ENCODE assay signal across 18 cellular contexts in genomic region chr12:105142259-105142658, GRCh38. TPM values are rescaled to one million over a fixed set of nuclear protein-coding genes. Genes with fewer than 3 reads are reported as not detected.
A peak's percentile ranks its signal among the peaks of the same experiment; 100 is the strongest.
DNase-seq lines count a peak whose midpoint lies in the region; ATAC-seq, FAIRE-seq and TF ChIP-seq lines count a peak whose summit lies in the region.
"Had no signal": no experiment of that assay in that cellular context is flagged by ENCODE, and none has a peak within 500 bp of the region (broad histone marks: within the 10 kb centered on the region; RNA-seq: fewer than 3 reads in every experiment).

No MANE protein-coding gene starts in this region.

- H3K27me3 Mint-ChIP-seq in osteocyte (ENCODE audit: unreplicated experiment), result no peaks in the 10 kb centered on the region
- H3K27me3 Mint-ChIP-seq: CD4-positive, alpha-beta memory T cell had no signal

- POLR2A ChIA-PET in A549 (lab: Yijun Ruan, JAX) (no interaction called here), K562 (lab: Yijun Ruan, JAX) (no interaction called here)

- no peak for TF ChIP-seq RAD21 in A549 (conservative IDR thresholded peaks at IDR 0.05 in 1 of 2, IDR thresholded peaks at IDR 0.05 in 1 of 2)
- no peak for TF ChIP-seq RAD21 in K562 (CRISPR knock-in tag; conservative IDR thresholded peaks at IDR 0.05 in 1 of 2, IDR thresholded peaks at IDR 0.05 in 1 of 2)

- 91% methylated on average over 3 of the region's 3 CpGs for WGBS in A549 (ENCODE audit: missing lambda C conversion rate)
- 81% methylated on average over 3 of the region's 3 CpGs for WGBS in K562 (ENCODE audit: insufficient coverage, low coverage, missing lambda C conversion rate)

- ATAC-seq in A549, result no peak
- ATAC-seq in K562, result no peak
- no peak for ATAC-seq in GM21360 (IDR thresholded peaks at IDR 0.05; ENCODE audit: unreplicated experiment)

- H3K27ac Mint-ChIP-seq in osteocyte (ENCODE audit: unreplicated experiment), result no peak overlapping the region

- no peak overlapping the region for H3K4me3 Mint-ChIP-seq in osteocyte (ENCODE audit: unreplicated experiment)
- H3K4me3 Mint-ChIP-seq: CD4-positive, alpha-beta memory T cell had no signal

- H3K9ac ChIP-seq in K562 (ENCODE audit: insufficient read depth in 1 of 2, low read depth in 2 of 2, low read length in 2 of 2), result no peak overlapping the region

- H3K9me3 ChIP-seq in A549 (no peaks in the 10 kb centered on the region), K562 (replicated peaks; ENCODE audit: control insufficient read depth, insufficient read depth, low read depth, low read length) (no peaks in the 10 kb centered on the region)

- DNase-seq in A549 (ENCODE audit: low read depth in 1 of 2, low spot score in 1 of 2) (no peak), K562 (ENCODE audit: extremely low read depth in 1 of 4, low spot score in 3 of 4) (no peak), globus pallidus (ENCODE audit: low spot score) (peak; percentile 24), superior temporal gyrus (ENCODE audit: extremely low spot score) (peak; percentile 51), activated T-cell treated with anti-CD3 and anti-CD28 coated beads for 4 hours (no peak), osteocyte (ENCODE audit: extremely low spot score, unreplicated experiment) (no peak)
- DNase-seq: ACHN; C1 segment of cervical spinal cord; CD4-positive, alpha-beta memory T cell; COR-L47; DMS153; DND-41; H7; HCEC 1CT had no signal

- no peaks in the 10 kb centered on the region for H3K27me3 ChIP-seq in K562 (ENCODE audit: control insufficient read depth in 2 of 2, insufficient read depth in 2 of 2, low read length in 2 of 2)

- H3K4me1 Mint-ChIP-seq in osteocyte (ENCODE audit: unreplicated experiment), result peaks cover 7% of the 10 kb centered on the region

- H3K4me1 ChIP-seq in A549 (no peaks in the 10 kb centered on the region), K562 (replicated peaks in 1 of 2; ENCODE audit: control insufficient read depth in 2 of 2, insufficient read depth in 2 of 2, low read length in 2 of 2) (no peaks in the 10 kb centered on the region)

- no peaks in the 10 kb centered on the region for H3K9me1 ChIP-seq in K562 (ENCODE audit: control insufficient read depth, insufficient read depth, low read length)

- FAIRE-seq in A549 (lab: Jason Lieb, UNC) (peak; percentile 63), K562 (lab: Jason Lieb, UNC) (peak; percentile 80)
- FAIRE-seq: GM12892, H1 had no signal

- BruUV-seq in K562 (replicated peaks; lab: Mats Ljungman, UMichigan), result no TSS peak

- H3K4me3 ChIP-seq in A549, result no peak overlapping the region
- H3K4me3 ChIP-seq in K562, result no peak overlapping the region

- peaks cover 58% of the 10 kb centered on the region for H3K36me3 ChIP-seq in K562 (ENCODE audit: control insufficient read depth, insufficient read depth, low read length)

- H3K27ac ChIP-seq in A549 (no peak overlapping the region), K562 (ENCODE audit: extremely low read depth, low read depth, low read length) (no peak overlapping the region)
- H3K27ac ChIP-seq: 22Rv1 had no signal

- TF ChIP-seq POLR2A in A549 (IDR thresholded peaks at IDR 0.05; ENCODE audit: low read length) (no peak), K562 (conservative IDR thresholded peaks at IDR 0.05) (no peak)

- H3K9me3 Mint-ChIP-seq in osteocyte (ENCODE audit: unreplicated experiment), result no peaks in the 10 kb centered on the region
- H3K9me3 Mint-ChIP-seq: CD4-positive, alpha-beta memory T cell had no signal

- no peak overlapping the region for H2AFZ ChIP-seq in K562 (ENCODE audit: low read depth, low read length)

- no peak overlapping the region for H3K4me2 ChIP-seq in A549
- H3K4me2 ChIP-seq in K562 (ENCODE audit: insufficient read depth, low read length), result no peak overlapping the region

- TF ChIP-seq CTCF in A549 (IDR thresholded peaks at IDR 0.05) (no peak), K562 (IDR thresholded peaks at IDR 0.05 in 2 of 3, conservative IDR thresholded peaks at IDR 0.05 in 1 of 3; ENCODE audit: insufficient read depth in 2 of 3, low read depth in 1 of 3, low read length in 3 of 3) (no peak), osteocyte (IDR thresholded peaks at IDR 0.05) (no peak)

- CTCF ChIA-PET in A549 (lab: Yijun Ruan, JAX), result no interaction called here
- CTCF ChIA-PET in K562 (lab: Yijun Ruan, JAX; ENCODE audit: low intra/inter-chr PET ratio), result no interaction called here

- H3K79me2 ChIP-seq in K562 (ENCODE audit: control insufficient read depth, insufficient read depth, low read length), result no peaks in the 10 kb centered on the region

- intact Hi-C loops in K562 (cut with micrococcal nuclease), result no loop called here

- TF ChIP-seq EP300 in A549 (IDR thresholded peaks at IDR 0.05) (no peak), K562 (IDR thresholded peaks at IDR 0.05; ENCODE audit: low read length) (no peak)

- in situ Hi-C loops in K562 (cut with MboI), result no loop called here

- no peaks in the 10 kb centered on the region for H4K20me1 ChIP-seq in K562 (replicated peaks; ENCODE audit: control insufficient read depth, insufficient read depth, low read length)

- H3K36me3 Mint-ChIP-seq in osteocyte (ENCODE audit: unreplicated experiment), result peaks cover 58% of the 10 kb centered on the region

TF ChIP-seq in K562, 482 proteins besides CTCF, POLR2A, EP300 and RAD21 (continues in another document):
- no peak for TF ChIP-seq CAMTA2 (CRISPR knock-in tag; conservative IDR thresholded peaks at IDR 0.05)
- TF ChIP-seq PHTF2 (CRISPR knock-in tag; IDR thresholded peaks at IDR 0.05), result no peak
- no peak for TF ChIP-seq NFATC3 (IDR thresholded peaks at IDR 0.05)
- TF ChIP-seq ZNF57 (CRISPR knock-in tag; IDR thresholded peaks at IDR 0.05), result no peak
- TF ChIP-seq JUNB (CRISPR knock-in tag; conservative IDR thresholded peaks at IDR 0.05), result no peak
- TF ChIP-seq ZNF695 (CRISPR knock-in tag; IDR thresholded peaks at IDR 0.05), result no peak
- TF ChIP-seq ID3 (CRISPR knock-in tag; IDR thresholded peaks at IDR 0.05), result no peak
- TF ChIP-seq ID3 (tag; IDR thresholded peaks at IDR 0.05), result no peak
- TF ChIP-seq CTBP1 (IDR thresholded peaks at IDR 0.05; ENCODE audit: borderline replicate concordance), result no peak

RNA-seq across cellular contexts. Expression of gene WASHC4, which starts 34.7 kb away (rescaled TPM):
- 51.5 and 67.6 TPM in 2 replicates for polyA plus RNA-seq in A549 (2011; rRNA removed)
- polyA plus RNA-seq in A549 (2012; cell fraction: cytosol; rRNA removed), result 7.6 and 9.3 TPM in 2 replicates
- polyA plus RNA-seq in A549 (2012; cell fraction: nucleus; rRNA removed), result 7.0 and 11.4 TPM in 2 replicates
- polyA plus RNA-seq in A549 (2017; fragmentation: RNase III; extraction: RNeasy Plus Mini Kit Qiagen cat#74134 plus additional on column Dnase treatment), result 25.1 to 26.5 TPM (median 26.3 TPM) in 3 replicates
- polyA minus RNA-seq in A549 (2011; rRNA and poly(A)+ RNA removed), result 33.5 and 39.9 TPM in 2 replicates
- 28.7 and 119 TPM in 2 replicates for total RNA-seq in K562 (2011; cell fraction: chromatin; rRNA removed; ENCODE audit: low replicate concordance)
- 8.2 and 17.6 TPM in 2 replicates for total RNA-seq in K562 (2011; cell fraction: nucleolus; rRNA removed)
- total RNA-seq in K562 (2011; cell fraction: nucleoplasm; rRNA removed), result 32.0 and 43.8 TPM in 2 replicates
- total RNA-seq in K562 (2014; rRNA removed), result 18.2 and 21.1 TPM in 2 replicates
- total RNA-seq in K562 (2014; rRNA removed; fragmentation: Illumina TruSeq; extraction: Trizol), result 36.2 and 39.5 TPM in 2 replicates
- 32.1 and 38.5 TPM in 2 replicates for total RNA-seq in K562 (2015; rRNA removed; fragmentation: Illumina TruSeq; extraction: Trizol)
- total RNA-seq in K562 (2021), result 24.1 and 25.4 TPM in 2 replicates
- polyA plus RNA-seq in K562 (2011; rRNA removed), result 18.7 and 28.2 TPM in 2 replicates
- polyA plus RNA-seq in K562 (2011; cell fraction: cytosol; rRNA removed), result 2.8 and 6.9 TPM in 2 replicates
- polyA plus RNA-seq in K562 (2011; cell fraction: nucleus; rRNA removed), result 15.5 and 22.9 TPM in 2 replicates
- 12.8 and 13.6 TPM in 2 replicates for polyA plus RNA-seq in K562 (2012)
- polyA plus RNA-seq in K562 (2014; fragmentation: Illumina TruSeq; extraction: Trizol), result 16.9 and 21.3 TPM in 2 replicates
- polyA plus RNA-seq in K562 (2014; fragmentation: Nextera tagmentation; extraction: Ambion mirVana), result 10 to 100 TPM; 12.5 to 13.3 TPM
- polyA plus RNA-seq in K562 (2014; rRNA removed), result 13.9 and 23.2 TPM in 2 replicates
- polyA minus RNA-seq in K562 (2011; rRNA and poly(A)+ RNA removed), result 44.1 and 50.3 TPM in 2 replicates
- polyA minus RNA-seq in K562 (2011; cell fraction: cytosol; rRNA and poly(A)+ RNA removed), result 20.8 and 26.1 TPM in 2 replicates
- polyA minus RNA-seq in K562 (2011; cell fraction: nucleus; rRNA and poly(A)+ RNA removed), result 31.0 and 60.0 TPM in 2 replicates
- 69.1 and 73.2 TPM in 2 replicates for total RNA-seq in osteocyte

RNA-seq across cellular contexts. Expression of gene ALDH1L2, which starts 58.0 kb away (rescaled TPM):
- polyA plus RNA-seq in A549 (2011; rRNA removed) (25.2 and 28.1 TPM in 2 replicates), A549 (2017; fragmentation: RNase III; extraction: RNeasy Plus Mini Kit Qiagen cat#74134 plus additional on column Dnase treatment) (2.4 to 2.8 TPM (median 2.8 TPM) in 3 replicates), K562 (2011; rRNA removed) (1.5 and 5.9 TPM in 2 replicates), K562 (2014; fragmentation: Illumina TruSeq; extraction: Trizol) (8.9 and 9.9 TPM in 2 replicates), K562 (2014; fragmentation: Nextera tagmentation; extraction: Ambion mirVana) (1 to 10 TPM; 1.4 to 1.7 TPM), K562 (2014; rRNA removed) (8.2 and 8.9 TPM in 2 replicates)
- polyA plus RNA-seq in A549 (2012; cell fraction: cytosol; rRNA removed), result 2.2 and 2.6 TPM in 2 replicates
- 2.1 and 3.1 TPM in 2 replicates for polyA plus RNA-seq in A549 (2012; cell fraction: nucleus; rRNA removed)
- 12.6 and 13.9 TPM in 2 replicates for polyA minus RNA-seq in A549 (2011; rRNA and poly(A)+ RNA removed)
- total RNA-seq in K562 (2011; cell fraction: chromatin; rRNA removed; ENCODE audit: low replicate concordance), result 16.3 and 35.6 TPM in 2 replicates
- 3.2 and 7.0 TPM in 2 replicates for total RNA-seq in K562 (2011; cell fraction: nucleolus; rRNA removed)
- 13.5 and 16.0 TPM in 2 replicates for total RNA-seq in K562 (2011; cell fraction: nucleoplasm; rRNA removed)
- total RNA-seq in K562 (2014; rRNA removed) (3.8 and 5.1 TPM in 2 replicates), K562 (2014; rRNA removed; fragmentation: Illumina TruSeq; extraction: Trizol) (7.3 and 8.0 TPM in 2 replicates), K562 (2015; rRNA removed; fragmentation: Illumina TruSeq; extraction: Trizol) (0.60 and 1.1 TPM in 2 replicates), K562 (2021) (9.2 and 9.6 TPM in 2 replicates), osteocyte (85.5 and 90.5 TPM in 2 replicates)
- 0.37 and 3.2 TPM in 2 replicates for polyA plus RNA-seq in K562 (2011; cell fraction: cytosol; rRNA removed)
- polyA plus RNA-seq in K562 (2011; cell fraction: nucleus; rRNA removed), result 3.0 and 14.9 TPM in 2 replicates
- polyA plus RNA-seq in K562 (2012), result 2.4 and 39.4 TPM in 2 replicates
- 1.8 and 10.0 TPM in 2 replicates for polyA minus RNA-seq in K562 (2011; rRNA and poly(A)+ RNA removed)
- 0.76 and 1.3 TPM in 2 replicates for polyA minus RNA-seq in K562 (2011; cell fraction: cytosol; rRNA and poly(A)+ RNA removed)
- 0.81 and 12.1 TPM in 2 replicates for polyA minus RNA-seq in K562 (2011; cell fraction: nucleus; rRNA and poly(A)+ RNA removed)

Comparison
In these comparisons a context has a peak if more than half of its experiments do, and no peak if none do; other contexts are left out.
1. DNase-seq: peak in globus pallidus (single experiment) and superior temporal gyrus (single experiment); none in A549 (0 of 2), K562 (0 of 4), activated T-cell treated with anti-CD3 and anti-CD28 coated beads for 4 hours (single experiment) and osteocyte (single experiment).